ENCODE assay signal across 10 cellular contexts in genomic region chr4:6064383-6064782, GRCh38. TPM values are rescaled to one million over a fixed set of nuclear protein-coding genes. Genes with fewer than 3 reads are reported as not detected.
"Had no signal": no experiment of that assay in that cellular context is flagged by ENCODE, and none has a peak within 500 bp of the region (broad histone marks: within the 10 kb centered on the region; RNA-seq: fewer than 3 reads in every experiment).

No MANE protein-coding gene starts in this region.

- H3K27ac Mint-ChIP-seq: HFFc6 had no signal

- H3K4me3 ChIP-seq: GM23248, HAP-1 had no signal

- ATAC-seq: HCT116 had no signal

- FAIRE-seq: HTR-8/SVneo had no signal

- DNase-seq: GM23248, GOT3, H7, HFFc6, IMR-90, KBM-7 had no signal

- H3K36me3 ChIP-seq: HAP-1 had no signal

- H3K9ac ChIP-seq: GM23248 had no signal

- H3K27ac ChIP-seq: GM23248 had no signal

- H3K9me3 ChIP-seq: HAP-1 had no signal

- H2AFZ ChIP-seq: GM23248 had no signal

- H3K4me3 Mint-ChIP-seq: HFFc6 had no signal

- H3K4me1 ChIP-seq: HAP-1 had no signal

RNA-seq across cellular contexts. Expression of gene C4orf50, which starts 46.2 kb away (rescaled TPM):
- total RNA-seq: GM23248, HFFc6, HT-29, IMR-90 had no signal
- polyA plus RNA-seq: GM23248, IMR-90 had no signal
